In genomic region chr12:53791735-53792326, GRCh38 we compare ENCODE assay signal across 7 cellular contexts. TPM values are rescaled to one million over a fixed set of nuclear protein-coding genes. Genes with fewer than 3 reads are reported as not detected.
DNase-seq lines count a peak whose midpoint lies in the region; ATAC-seq and TF ChIP-seq lines count a peak whose summit lies in the region.

No MANE protein-coding gene starts in this region.

- no peaks in the 10 kb centered on the region; the same call in 1 of the 2 replicates for H3K9me3 ChIP-seq in SJCRH30 (replicated peaks)
- no peaks in the 10 kb centered on the region for H3K9me3 ChIP-seq in smooth muscle cell (replicated peaks; ENCODE audit: low read depth)
- H3K9me3 ChIP-seq in uterus: no peaks in the 10 kb centered on the region

- no peaks in the 10 kb centered on the region for H3K79me2 ChIP-seq in smooth muscle cell (ENCODE audit: low read depth)

- H3K9me3 Mint-ChIP-seq in chondrocyte (ENCODE audit: low read depth): no peaks in the 10 kb centered on the region

- no peaks in the 10 kb centered on the region for H3K36me3 Mint-ChIP-seq in chondrocyte (ENCODE audit: low read depth)

- ATAC-seq in HG02840 (IDR thresholded peaks at IDR 0.05; ENCODE audit: low FRiP score, unreplicated experiment): no peak
- ATAC-seq in GM21423 (IDR thresholded peaks at IDR 0.05; ENCODE audit: unreplicated experiment): no peak

- H3K4me2 ChIP-seq in smooth muscle cell: no peak overlapping the region

- intact Hi-C loops in uterus (cut with DNase I; ENCODE audit: low total_unique reads): no loop called here

- WGBS in smooth muscle cell (ENCODE audit: low lambda C conversion rate): 9% methylated on average over 1 of the region's 1 CpG

- no peak overlapping the region for H3K4me3 ChIP-seq in SJCRH30
- no peak overlapping the region for H3K4me3 ChIP-seq in smooth muscle cell
- H3K4me3 ChIP-seq in uterus: no peak overlapping the region

- DNase-seq in GM13976 (ENCODE audit: low spot score) (no peak), SJCRH30 (peak; percentile 24 to 47), chondrocyte (ENCODE audit: low spot score) (no peak), smooth muscle cell (lab: John Stamatoyannopoulos, UW; ENCODE audit: unreplicated experiment) (no peak), uterus (no peak)

- TF ChIP-seq POLR2A in uterus (IDR thresholded peaks at IDR 0.05): no peak

- H3K36me3 ChIP-seq in SJCRH30 (no peaks in the 10 kb centered on the region), smooth muscle cell (ENCODE audit: low read depth) (no peaks in the 10 kb centered on the region), uterus (no peaks in the 10 kb centered on the region)

- no peak overlapping the region for H3K27ac Mint-ChIP-seq in chondrocyte (ENCODE audit: unreplicated experiment)

- no peak overlapping the region for H2AFZ ChIP-seq in smooth muscle cell (ENCODE audit: low read depth)

- in situ Hi-C loops in GM13976 (cut with MboI; ENCODE audit: low sequenced_read_pairs, unreplicated experiment): no loop called here

- no peaks in the 10 kb centered on the region for H3K4me1 Mint-ChIP-seq in chondrocyte (ENCODE audit: low read depth)

- TF ChIP-seq CTCF in GM13976 (IDR thresholded peaks at IDR 0.05; ENCODE audit: borderline replicate concordance, control extremely low read depth, extremely low read depth, insufficient read depth, missing control alignments) (peak; percentile 44), chondrocyte (IDR thresholded peaks at IDR 0.05) (peak; percentile 71), smooth muscle cell (IDR thresholded peaks at IDR 0.05; ENCODE audit: borderline replicate concordance, insufficient read depth, poor library complexity, severe bottlenecking) (peak; percentile 60), uterus (IDR thresholded peaks at IDR 0.05) (peak in 1 of 4 experiments; percentile 29)

- H3K4me1 ChIP-seq in SJCRH30: no peaks in the 10 kb centered on the region
- no peaks in the 10 kb centered on the region for H3K4me1 ChIP-seq in smooth muscle cell (ENCODE audit: low read depth)
- no peaks in the 10 kb centered on the region for H3K4me1 ChIP-seq in uterus

- H3F3A ChIP-seq in smooth muscle cell (ENCODE audit: low read depth): no peaks in the 10 kb centered on the region

- H3K4me3 Mint-ChIP-seq in chondrocyte (ENCODE audit: unreplicated experiment): no peak overlapping the region

- H3K27me3 ChIP-seq in SJCRH30: peaks cover 12% of the 10 kb centered on the region; the same call in 1 of the 2 replicates
- H3K27me3 ChIP-seq in smooth muscle cell (ENCODE audit: low read depth): peaks cover 74% of the 10 kb centered on the region
- no peaks in the 10 kb centered on the region for H3K27me3 ChIP-seq in uterus

- H3K27ac ChIP-seq in SJCRH30 (no peak overlapping the region), smooth muscle cell (ENCODE audit: low read depth) (no peak overlapping the region), uterus (no peak overlapping the region)

- H3K9ac ChIP-seq in smooth muscle cell (ENCODE audit: low read depth): no peak overlapping the region

- peaks cover 31% of the 10 kb centered on the region for H3K27me3 Mint-ChIP-seq in chondrocyte (ENCODE audit: low read depth)

- no peaks in the 10 kb centered on the region for H4K20me1 ChIP-seq in smooth muscle cell (ENCODE audit: low read depth)

RNA-seq across cellular contexts. Expression of gene CISTR, which starts 40.1 kb away (rescaled TPM):
- not detected in 2 replicates for total RNA-seq in SJCRH30 (2014; rRNA removed; shearing (Covaris generic))
- total RNA-seq in chondrocyte: not detected in 3 replicates
- total RNA-seq in smooth muscle cell: not detected in 2 replicates
- polyA plus RNA-seq in smooth muscle cell: not detected in 2 replicates
- not detected for total RNA-seq in uterus

Comparison
In these comparisons a context has a peak if more than half of its experiments do, and no peak if none do; other contexts are left out.
1. DNase-seq: peak in SJCRH30 (2 of 2); none in GM13976 (single experiment), chondrocyte (single experiment), smooth muscle cell (single experiment) and uterus (0 of 2).